In the genomic region with DNA sequence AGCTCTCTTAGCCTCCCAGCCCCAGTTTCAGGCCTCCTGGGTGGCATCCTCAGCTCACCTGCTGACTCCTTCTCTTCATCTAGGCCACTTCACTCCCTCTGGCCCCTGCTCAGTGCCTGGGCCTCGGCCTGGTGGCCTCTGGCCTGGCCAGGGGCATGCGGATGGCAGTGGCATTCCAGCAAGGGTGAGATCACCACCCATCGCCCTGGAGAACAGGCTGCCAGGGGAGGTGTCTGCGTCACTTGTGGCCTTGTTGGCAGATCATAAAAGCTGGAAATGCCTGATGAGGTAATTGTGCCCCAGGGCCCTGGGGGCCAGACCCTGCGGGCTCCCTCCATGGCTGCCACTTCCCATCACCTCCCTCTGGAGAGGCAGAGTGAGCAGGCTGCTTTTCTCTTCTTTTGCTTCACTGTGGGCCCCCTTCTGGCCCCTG, we compare ENCODE assay signal across 1 cellular context.
TF ChIP-seq lines count a peak whose summit lies in the region.

No MANE protein-coding gene starts in this region.

TF ChIP-seq in HEK293, 187 proteins besides CTCF, POLR2A, EP300 and RAD21 (continued from another document and continues in another):
- TF ChIP-seq, protein P1, sequence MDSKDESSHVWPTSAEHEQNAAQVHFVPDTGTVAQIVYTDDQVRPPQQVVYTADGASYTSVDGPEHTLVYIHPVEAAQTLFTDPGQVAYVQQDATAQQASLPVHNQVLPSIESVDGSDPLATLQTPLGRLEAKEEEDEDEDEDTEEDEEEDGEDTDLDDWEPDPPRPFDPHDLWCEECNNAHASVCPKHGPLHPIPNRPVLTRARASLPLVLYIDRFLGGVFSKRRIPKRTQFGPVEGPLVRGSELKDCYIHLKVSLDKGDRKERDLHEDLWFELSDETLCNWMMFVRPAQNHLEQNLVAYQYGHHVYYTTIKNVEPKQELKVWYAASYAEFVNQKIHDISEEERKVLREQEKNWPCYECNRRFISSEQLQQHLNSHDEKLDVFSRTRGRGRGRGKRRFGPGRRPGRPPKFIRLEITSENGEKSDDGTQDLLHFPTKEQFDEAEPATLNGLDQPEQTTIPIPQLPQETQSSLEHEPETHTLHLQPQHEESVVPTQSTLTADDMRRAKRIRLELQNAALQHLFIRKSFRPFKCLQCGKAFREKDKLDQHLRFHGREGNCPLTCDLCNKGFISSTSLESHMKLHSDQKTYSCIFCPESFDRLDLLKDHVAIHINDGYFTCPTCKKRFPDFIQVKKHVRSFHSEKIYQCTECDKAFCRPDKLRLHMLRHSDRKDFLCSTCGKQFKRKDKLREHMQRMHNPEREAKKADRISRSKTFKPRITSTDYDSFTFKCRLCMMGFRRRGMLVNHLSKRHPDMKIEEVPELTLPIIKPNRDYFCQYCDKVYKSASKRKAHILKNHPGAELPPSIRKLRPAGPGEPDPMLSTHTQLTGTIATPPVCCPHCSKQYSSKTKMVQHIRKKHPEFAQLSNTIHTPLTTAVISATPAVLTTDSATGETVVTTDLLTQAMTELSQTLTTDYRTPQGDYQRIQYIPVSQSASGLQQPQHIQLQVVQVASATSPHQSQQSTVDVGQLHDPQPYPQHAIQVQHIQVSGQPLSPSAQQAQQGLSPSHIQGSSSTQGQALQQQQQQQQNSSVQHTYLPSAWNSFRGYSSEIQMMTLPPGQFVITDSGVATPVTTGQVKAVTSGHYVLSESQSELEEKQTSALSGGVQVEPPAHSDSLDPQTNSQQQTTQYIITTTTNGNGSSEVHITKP (tag by site-specific recombination; IDR thresholded peaks at IDR 0.05): no peak
- no peak for TF ChIP-seq ZNF175 (tag by site-specific recombination; IDR thresholded peaks at IDR 0.05)
- no peak for TF ChIP-seq ZNF239 (tag by site-specific recombination; IDR thresholded peaks at IDR 0.05)
- TF ChIP-seq, protein P2, sequence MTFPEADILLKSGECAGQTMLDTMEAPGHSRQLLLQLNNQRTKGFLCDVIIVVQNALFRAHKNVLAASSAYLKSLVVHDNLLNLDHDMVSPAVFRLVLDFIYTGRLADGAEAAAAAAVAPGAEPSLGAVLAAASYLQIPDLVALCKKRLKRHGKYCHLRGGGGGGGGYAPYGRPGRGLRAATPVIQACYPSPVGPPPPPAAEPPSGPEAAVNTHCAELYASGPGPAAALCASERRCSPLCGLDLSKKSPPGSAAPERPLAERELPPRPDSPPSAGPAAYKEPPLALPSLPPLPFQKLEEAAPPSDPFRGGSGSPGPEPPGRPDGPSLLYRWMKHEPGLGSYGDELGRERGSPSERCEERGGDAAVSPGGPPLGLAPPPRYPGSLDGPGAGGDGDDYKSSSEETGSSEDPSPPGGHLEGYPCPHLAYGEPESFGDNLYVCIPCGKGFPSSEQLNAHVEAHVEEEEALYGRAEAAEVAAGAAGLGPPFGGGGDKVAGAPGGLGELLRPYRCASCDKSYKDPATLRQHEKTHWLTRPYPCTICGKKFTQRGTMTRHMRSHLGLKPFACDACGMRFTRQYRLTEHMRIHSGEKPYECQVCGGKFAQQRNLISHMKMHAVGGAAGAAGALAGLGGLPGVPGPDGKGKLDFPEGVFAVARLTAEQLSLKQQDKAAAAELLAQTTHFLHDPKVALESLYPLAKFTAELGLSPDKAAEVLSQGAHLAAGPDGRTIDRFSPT (tag by site-specific recombination; IDR thresholded peaks at IDR 0.05): 0 out of 2 replicates have a peak, but pooled peaks have one; percentile 21
- TF ChIP-seq, protein P3, sequence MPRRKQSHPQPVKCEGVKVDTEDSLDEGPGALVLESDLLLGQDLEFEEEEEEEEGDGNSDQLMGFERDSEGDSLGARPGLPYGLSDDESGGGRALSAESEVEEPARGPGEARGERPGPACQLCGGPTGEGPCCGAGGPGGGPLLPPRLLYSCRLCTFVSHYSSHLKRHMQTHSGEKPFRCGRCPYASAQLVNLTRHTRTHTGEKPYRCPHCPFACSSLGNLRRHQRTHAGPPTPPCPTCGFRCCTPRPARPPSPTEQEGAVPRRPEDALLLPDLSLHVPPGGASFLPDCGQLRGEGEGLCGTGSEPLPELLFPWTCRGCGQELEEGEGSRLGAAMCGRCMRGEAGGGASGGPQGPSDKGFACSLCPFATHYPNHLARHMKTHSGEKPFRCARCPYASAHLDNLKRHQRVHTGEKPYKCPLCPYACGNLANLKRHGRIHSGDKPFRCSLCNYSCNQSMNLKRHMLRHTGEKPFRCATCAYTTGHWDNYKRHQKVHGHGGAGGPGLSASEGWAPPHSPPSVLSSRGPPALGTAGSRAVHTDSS (tag by site-specific recombination; IDR thresholded peaks at IDR 0.05): no peak
- TF ChIP-seq ZNF747 (tag by site-specific recombination; IDR thresholded peaks at IDR 0.05): no peak
- no peak for TF ChIP-seq ZNF530 (tag by site-specific recombination; IDR thresholded peaks at IDR 0.05; ENCODE audit: low read depth)
- TF ChIP-seq ZNF10 (tag by site-specific recombination; IDR thresholded peaks at IDR 0.05): no peak
- TF ChIP-seq ZNF37A (tag by site-specific recombination; IDR thresholded peaks at IDR 0.05): no peak
- peak; percentile 49; the same call in 1 of the 2 replicates for TF ChIP-seq ZFP69B (tag by site-specific recombination; IDR thresholded peaks at IDR 0.05)
- TF ChIP-seq ZNF701 (tag by site-specific recombination; IDR thresholded peaks at IDR 0.05): no peak
- no peak for TF ChIP-seq ZNF777 (tag by site-specific recombination; IDR thresholded peaks at IDR 0.05; ENCODE audit: borderline replicate concordance)
- no peak for TF ChIP-seq ZNF555 (tag by site-specific recombination; conservative IDR thresholded peaks at IDR 0.05)
- no peak for TF ChIP-seq ZNF121 (tag by site-specific recombination; IDR thresholded peaks at IDR 0.05)
- TF ChIP-seq HOXA7 (CRISPR knock-in tag; IDR thresholded peaks at IDR 0.05; ENCODE audit: borderline replicate concordance): no peak
- TF ChIP-seq YY2 (tag by site-specific recombination; IDR thresholded peaks at IDR 0.05): no peak
- TF ChIP-seq ZNF544 (tag by site-specific recombination; IDR thresholded peaks at IDR 0.05): no peak
- no peak for TF ChIP-seq ZNF391 (tag by site-specific recombination; IDR thresholded peaks at IDR 0.05; ENCODE audit: borderline replicate concordance, low read depth)
- TF ChIP-seq YY1 (tag by site-specific recombination; IDR thresholded peaks at IDR 0.05): no peak
- no peak for TF ChIP-seq ZNF791 (tag by site-specific recombination; IDR thresholded peaks at IDR 0.05)
- TF ChIP-seq OSR2 (tag by site-specific recombination; IDR thresholded peaks at IDR 0.05): no peak
- TF ChIP-seq ZFHX2 (tag by site-specific recombination; conservative IDR thresholded peaks at IDR 0.05): no peak
- no peak for TF ChIP-seq REPIN1 (tag by site-specific recombination; IDR thresholded peaks at IDR 0.05; ENCODE audit: low read depth)
- TF ChIP-seq, protein P4, sequence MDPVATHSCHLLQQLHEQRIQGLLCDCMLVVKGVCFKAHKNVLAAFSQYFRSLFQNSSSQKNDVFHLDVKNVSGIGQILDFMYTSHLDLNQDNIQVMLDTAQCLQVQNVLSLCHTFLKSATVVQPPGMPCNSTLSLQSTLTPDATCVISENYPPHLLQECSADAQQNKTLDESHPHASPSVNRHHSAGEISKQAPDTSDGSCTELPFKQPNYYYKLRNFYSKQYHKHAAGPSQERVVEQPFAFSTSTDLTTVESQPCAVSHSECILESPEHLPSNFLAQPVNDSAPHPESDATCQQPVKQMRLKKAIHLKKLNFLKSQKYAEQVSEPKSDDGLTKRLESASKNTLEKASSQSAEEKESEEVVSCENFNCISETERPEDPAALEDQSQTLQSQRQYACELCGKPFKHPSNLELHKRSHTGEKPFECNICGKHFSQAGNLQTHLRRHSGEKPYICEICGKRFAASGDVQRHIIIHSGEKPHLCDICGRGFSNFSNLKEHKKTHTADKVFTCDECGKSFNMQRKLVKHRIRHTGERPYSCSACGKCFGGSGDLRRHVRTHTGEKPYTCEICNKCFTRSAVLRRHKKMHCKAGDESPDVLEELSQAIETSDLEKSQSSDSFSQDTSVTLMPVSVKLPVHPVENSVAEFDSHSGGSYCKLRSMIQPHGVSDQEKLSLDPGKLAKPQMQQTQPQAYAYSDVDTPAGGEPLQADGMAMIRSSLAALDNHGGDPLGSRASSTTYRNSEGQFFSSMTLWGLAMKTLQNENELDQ (tag by site-specific recombination; IDR thresholded peaks at IDR 0.05; ENCODE audit: low read depth): no peak
- TF ChIP-seq, protein P5, sequence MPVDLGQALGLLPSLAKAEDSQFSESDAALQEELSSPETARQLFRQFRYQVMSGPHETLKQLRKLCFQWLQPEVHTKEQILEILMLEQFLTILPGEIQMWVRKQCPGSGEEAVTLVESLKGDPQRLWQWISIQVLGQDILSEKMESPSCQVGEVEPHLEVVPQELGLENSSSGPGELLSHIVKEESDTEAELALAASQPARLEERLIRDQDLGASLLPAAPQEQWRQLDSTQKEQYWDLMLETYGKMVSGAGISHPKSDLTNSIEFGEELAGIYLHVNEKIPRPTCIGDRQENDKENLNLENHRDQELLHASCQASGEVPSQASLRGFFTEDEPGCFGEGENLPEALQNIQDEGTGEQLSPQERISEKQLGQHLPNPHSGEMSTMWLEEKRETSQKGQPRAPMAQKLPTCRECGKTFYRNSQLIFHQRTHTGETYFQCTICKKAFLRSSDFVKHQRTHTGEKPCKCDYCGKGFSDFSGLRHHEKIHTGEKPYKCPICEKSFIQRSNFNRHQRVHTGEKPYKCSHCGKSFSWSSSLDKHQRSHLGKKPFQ (tag by site-specific recombination; IDR thresholded peaks at IDR 0.05): no peak
- no peak for TF ChIP-seq ZNF707 (tag by site-specific recombination; IDR thresholded peaks at IDR 0.05)
- TF ChIP-seq ZNF529 (tag by site-specific recombination; IDR thresholded peaks at IDR 0.05; ENCODE audit: insufficient replicate concordance): no peak
- TF ChIP-seq, protein P6, sequence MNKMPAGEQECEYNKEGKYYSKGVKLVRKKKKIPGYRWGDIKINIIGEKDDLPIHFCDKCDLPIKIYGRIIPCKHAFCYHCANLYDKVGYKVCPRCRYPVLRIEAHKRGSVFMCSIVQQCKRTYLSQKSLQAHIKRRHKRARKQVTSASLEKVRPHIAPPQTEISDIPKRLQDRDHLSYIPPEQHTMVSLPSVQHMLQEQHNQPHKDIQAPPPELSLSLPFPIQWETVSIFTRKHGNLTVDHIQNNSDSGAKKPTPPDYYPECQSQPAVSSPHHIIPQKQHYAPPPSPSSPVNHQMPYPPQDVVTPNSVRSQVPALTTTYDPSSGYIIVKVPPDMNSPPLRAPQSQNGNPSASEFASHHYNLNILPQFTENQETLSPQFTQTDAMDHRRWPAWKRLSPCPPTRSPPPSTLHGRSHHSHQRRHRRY (tag by site-specific recombination; IDR thresholded peaks at IDR 0.05): no peak
- TF ChIP-seq ZNF335 (tag by site-specific recombination; conservative IDR thresholded peaks at IDR 0.05): peak; percentile 50
- no peak for TF ChIP-seq ZNF350 (tag by site-specific recombination; IDR thresholded peaks at IDR 0.05)
- TF ChIP-seq, protein P7, sequence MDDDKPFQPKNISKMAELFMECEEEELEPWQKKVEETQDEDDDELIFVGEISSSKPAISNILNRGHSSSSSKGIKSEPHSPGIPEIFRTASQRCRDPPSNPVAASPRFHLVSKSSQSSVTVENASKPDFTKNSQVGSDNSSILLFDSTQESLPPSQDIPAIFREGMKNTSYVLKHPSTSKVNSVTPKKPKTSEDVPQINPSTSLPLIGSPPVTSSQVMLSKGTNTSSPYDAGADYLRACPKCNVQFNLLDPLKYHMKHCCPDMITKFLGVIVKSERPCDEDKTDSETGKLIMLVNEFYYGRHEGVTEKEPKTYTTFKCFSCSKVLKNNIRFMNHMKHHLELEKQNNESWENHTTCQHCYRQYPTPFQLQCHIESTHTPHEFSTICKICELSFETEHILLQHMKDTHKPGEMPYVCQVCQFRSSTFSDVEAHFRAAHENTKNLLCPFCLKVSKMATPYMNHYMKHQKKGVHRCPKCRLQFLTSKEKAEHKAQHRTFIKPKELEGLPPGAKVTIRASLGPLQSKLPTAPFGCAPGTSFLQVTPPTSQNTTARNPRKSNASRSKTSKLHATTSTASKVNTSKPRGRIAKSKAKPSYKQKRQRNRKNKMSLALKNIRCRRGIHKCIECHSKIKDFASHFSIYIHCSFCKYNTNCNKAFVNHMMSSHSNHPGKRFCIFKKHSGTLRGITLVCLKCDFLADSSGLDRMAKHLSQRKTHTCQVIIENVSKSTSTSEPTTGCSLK (tag by site-specific recombination; IDR thresholded peaks at IDR 0.05): no peak
- TF ChIP-seq, protein P8, sequence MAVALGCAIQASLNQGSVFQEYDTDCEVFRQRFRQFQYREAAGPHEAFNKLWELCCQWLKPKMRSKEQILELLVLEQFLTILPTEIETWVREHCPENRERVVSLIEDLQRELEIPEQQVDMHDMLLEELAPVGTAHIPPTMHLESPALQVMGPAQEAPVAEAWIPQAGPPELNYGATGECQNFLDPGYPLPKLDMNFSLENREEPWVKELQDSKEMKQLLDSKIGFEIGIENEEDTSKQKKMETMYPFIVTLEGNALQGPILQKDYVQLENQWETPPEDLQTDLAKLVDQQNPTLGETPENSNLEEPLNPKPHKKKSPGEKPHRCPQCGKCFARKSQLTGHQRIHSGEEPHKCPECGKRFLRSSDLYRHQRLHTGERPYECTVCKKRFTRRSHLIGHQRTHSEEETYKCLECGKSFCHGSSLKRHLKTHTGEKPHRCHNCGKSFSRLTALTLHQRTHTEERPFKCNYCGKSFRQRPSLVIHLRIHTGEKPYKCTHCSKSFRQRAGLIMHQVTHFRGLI (tag by site-specific recombination; IDR thresholded peaks at IDR 0.05): no peak
- TF ChIP-seq SCRT2 (tag by site-specific recombination; IDR thresholded peaks at IDR 0.05): peak; percentile 65
- TF ChIP-seq, protein P9, sequence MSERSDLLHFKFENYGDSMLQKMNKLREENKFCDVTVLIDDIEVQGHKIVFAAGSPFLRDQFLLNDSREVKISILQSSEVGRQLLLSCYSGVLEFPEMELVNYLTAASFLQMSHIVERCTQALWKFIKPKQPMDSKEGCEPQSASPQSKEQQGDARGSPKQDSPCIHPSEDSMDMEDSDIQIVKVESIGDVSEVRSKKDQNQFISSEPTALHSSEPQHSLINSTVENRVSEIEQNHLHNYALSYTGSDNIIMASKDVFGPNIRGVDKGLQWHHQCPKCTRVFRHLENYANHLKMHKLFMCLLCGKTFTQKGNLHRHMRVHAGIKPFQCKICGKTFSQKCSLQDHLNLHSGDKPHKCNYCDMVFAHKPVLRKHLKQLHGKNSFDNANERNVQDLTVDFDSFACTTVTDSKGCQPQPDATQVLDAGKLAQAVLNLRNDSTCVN (tag by site-specific recombination; optimal IDR thresholded peaks at IDR 0.05): peak; percentile 19
- TF ChIP-seq ZNF433 (tag by site-specific recombination; IDR thresholded peaks at IDR 0.05; ENCODE audit: low read depth): no peak
- 0 out of 2 replicates have a peak, but pooled peaks have one; percentile 40 for TF ChIP-seq KLF10 (tag by site-specific recombination; IDR thresholded peaks at IDR 0.05)
- TF ChIP-seq ZNF366 (tag by site-specific recombination; conservative IDR thresholded peaks at IDR 0.05): peak; percentile 81
- peak; percentile 79; the same call in 1 of the 2 replicates for TF ChIP-seq BCL11A (tag by site-specific recombination; IDR thresholded peaks at IDR 0.05; ENCODE audit: low read depth)
- TF ChIP-seq ZNF341 (tag by site-specific recombination; IDR thresholded peaks at IDR 0.05; ENCODE audit: low read depth): peak; percentile 84
- no peak for TF ChIP-seq ZNF514 (tag by site-specific recombination; IDR thresholded peaks at IDR 0.05)
- no peak for TF ChIP-seq ZSCAN16 (tag by site-specific recombination; IDR thresholded peaks at IDR 0.05)
- peak; percentile 41; the same call in 1 of the 2 replicates for TF ChIP-seq ZNF600 (tag by site-specific recombination; IDR thresholded peaks at IDR 0.05)
- TF ChIP-seq ZNF416 (tag by site-specific recombination; IDR thresholded peaks at IDR 0.05): no peak
- TF ChIP-seq ZNF830 (tag by site-specific recombination; IDR thresholded peaks at IDR 0.05; ENCODE audit: low read depth): no peak
- TF ChIP-seq ZNF112 (tag by site-specific recombination; IDR thresholded peaks at IDR 0.05): no peak
- TF ChIP-seq ZNF624 (tag by site-specific recombination; IDR thresholded peaks at IDR 0.05): no peak
